ENCODE assay signal across 9 cellular contexts in genomic region chr5:92907914-92908606, GRCh38.
DNase-seq lines count a peak whose midpoint lies in the region; ATAC-seq, FAIRE-seq and TF ChIP-seq lines count a peak whose summit lies in the region.
"Had no signal": no experiment of that assay in that cellular context is flagged by ENCODE, and none has a peak within 500 bp of the region (broad histone marks: within the 10 kb centered on the region; RNA-seq: fewer than 3 reads in every experiment).

No MANE protein-coding gene starts in this region.

- 38 to 60% (median 56%) methylated on average over 2 of the region's 2 CpGs for WGBS in stomach, 5 donors

- no peak for TF ChIP-seq POLR2A in NB4 (IDR thresholded peaks at IDR 0.05; ENCODE audit: extremely low read depth, insufficient read length)
- no peak for TF ChIP-seq POLR2A in stomach (IDR thresholded peaks at IDR 0.05)

- H3K4me3 ChIP-seq in NB4 (ENCODE audit: low read depth, low read length) (no peak overlapping the region), stomach (no peak overlapping the region), lower lobe of right lung (no peak overlapping the region), right atrium auricular region (no peak overlapping the region)

- peak; percentile 39 for FAIRE-seq in G401.6 (lab: Jason Lieb, UNC)

- H3K36me3 ChIP-seq in stomach (no peaks in the 10 kb centered on the region), lower lobe of right lung (no peaks in the 10 kb centered on the region), right atrium auricular region (no peaks in the 10 kb centered on the region)

- no peak for TF ChIP-seq CTCF in NB4 (IDR thresholded peaks at IDR 0.05; ENCODE audit: low read depth, low read length)
- no peak for TF ChIP-seq CTCF in stomach (IDR thresholded peaks at IDR 0.05)
- TF ChIP-seq CTCF in lower lobe of right lung (IDR thresholded peaks at IDR 0.05), result no peak
- TF ChIP-seq CTCF in right atrium auricular region (IDR thresholded peaks at IDR 0.05), result no peak

- H3K4me1 ChIP-seq in stomach, result no peaks in the 10 kb centered on the region
- no peaks in the 10 kb centered on the region for H3K4me1 ChIP-seq in lower lobe of right lung
- H3K4me1 ChIP-seq in right atrium auricular region, result no peaks in the 10 kb centered on the region

- DNase-seq in NB4 (ENCODE audit: low read depth), result peak; percentile 15
- DNase-seq in glomerular visceral epithelial cell (ENCODE audit: extremely low spot score), result peak; percentile 8
- no peak for DNase-seq in DMS 273 (lab: John Stamatoyannopoulos, UW; ENCODE audit: unreplicated experiment)
- no peak for DNase-seq in stomach
- no peak for DNase-seq in lower lobe of right lung
- no peak for DNase-seq in right atrium auricular region (ENCODE audit: low spot score)
- DNase-seq: activated naive CD4-positive, alpha-beta T cell had no signal

- TF ChIP-seq EP300 in stomach (IDR thresholded peaks at IDR 0.05), result no peak

- H3K27ac ChIP-seq in stomach (no peak overlapping the region), lower lobe of right lung (no peak overlapping the region), right atrium auricular region (no peak overlapping the region)

- intact Hi-C loops in stomach (cut with DNase I; ENCODE audit: low total_unique reads), result no loop called here
- intact Hi-C loops in lower lobe of right lung (cut with DNase I), result no loop called here

- ATAC-seq in GM21723 (IDR thresholded peaks at IDR 0.05; ENCODE audit: unreplicated experiment) (peak; percentile 77), lower lobe of right lung (no peak)

- no peaks in the 10 kb centered on the region for H3K9me3 ChIP-seq in stomach
- no peaks in the 10 kb centered on the region for H3K9me3 ChIP-seq in lower lobe of right lung
- no peaks in the 10 kb centered on the region for H3K9me3 ChIP-seq in right atrium auricular region

- H3K27me3 ChIP-seq in stomach, result no peaks in the 10 kb centered on the region
- no peaks in the 10 kb centered on the region for H3K27me3 ChIP-seq in lower lobe of right lung (ENCODE audit: low read depth)
- no peaks in the 10 kb centered on the region for H3K27me3 ChIP-seq in right atrium auricular region

Comparison
In these comparisons a context has a peak if more than half of its experiments do, and no peak if none do; other contexts are left out.
1. DNase-seq: peak in NB4 (single experiment) and glomerular visceral epithelial cell (single experiment); none in DMS 273 (single experiment), stomach (single experiment), lower lobe of right lung (single experiment) and right atrium auricular region (single experiment).